ENCODE assay signal across 8 cellular contexts in the genomic region with DNA sequence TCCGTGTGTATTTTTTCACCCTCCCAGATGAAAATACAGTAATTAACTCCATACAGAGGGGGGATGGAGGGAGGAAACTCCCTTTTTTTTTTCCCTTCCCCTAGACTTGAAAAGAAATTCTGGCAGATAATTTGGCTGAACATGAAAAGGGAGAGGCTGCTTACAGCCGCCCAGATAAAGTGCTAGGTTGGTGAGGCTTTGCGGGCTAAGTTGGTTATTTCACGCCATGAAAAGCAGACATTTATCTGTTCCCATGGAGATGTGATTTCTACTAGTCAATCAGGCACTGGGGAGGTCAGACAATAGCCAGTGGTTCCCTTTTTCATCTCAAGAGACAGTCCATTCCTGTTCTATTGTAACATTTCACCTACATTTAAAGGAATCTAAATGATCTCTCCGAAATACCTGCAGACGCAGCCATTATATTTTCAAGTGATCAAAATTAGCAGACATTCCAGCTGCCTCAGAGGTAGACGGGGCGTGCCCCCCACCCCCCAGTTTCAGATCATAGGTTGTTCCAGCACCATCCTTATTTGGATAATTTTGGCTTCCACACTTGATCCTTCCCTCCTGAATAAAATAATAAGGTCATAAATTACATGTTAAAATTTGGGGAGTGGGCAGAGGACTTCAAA.
DNase-seq lines count a peak whose midpoint lies in the region; TF ChIP-seq lines count a peak whose summit lies in the region.

No MANE protein-coding gene starts in this region.

- H3K9me3 ChIP-seq in spleen = no peaks in the 10 kb centered on the region

- peaks cover 33 to 75% (median 60%) of the 10 kb centered on the region in 6 donors for H3K4me1 ChIP-seq in spleen

- H3K27me3 ChIP-seq in spleen (replicated peaks in 1 of 7) = no peaks in the 10 kb centered on the region

- no peak overlapping the region for H3K4me3 ChIP-seq in fibroblast of villous mesenchyme (ENCODE audit: low read depth, low read length)
- peak overlapping the region in 1 of 8 donors; percentile 25 for H3K4me3 ChIP-seq in spleen

- H3K36me3 ChIP-seq in spleen = no peaks in the 10 kb centered on the region

- peak; percentile 70 for DNase-seq in NCI-H2107 treated with DMSO at 0.1 percent for 48 hours (lab: John Stamatoyannopoulos, UW; ENCODE audit: unreplicated experiment)
- no peak for DNase-seq in NCI-H2107 (lab: John Stamatoyannopoulos, UW)
- DNase-seq in RPMI7951 (ENCODE audit: low read depth) = peak; percentile 69
- peak; percentile 13 for DNase-seq in fibroblast of villous mesenchyme (ENCODE audit: low read depth)
- no peak for DNase-seq in spleen
- DNase-seq in cortex of kidney (lab: John Stamatoyannopoulos, UW) = no peak
- DNase-seq in NCI-H345 treated with DMSO at 0.1 percent for 48 hours (lab: John Stamatoyannopoulos, UW; ENCODE audit: unreplicated experiment) = no peak
- no peak for DNase-seq in HEK293T (ENCODE audit: extremely low spot score)

- no peak for TF ChIP-seq POLR2A in spleen (IDR thresholded peaks at IDR 0.05)

- intact Hi-C loops in spleen (cut with DNase I; ENCODE audit: low total_unique reads) = no loop called here

- peak overlapping the region; percentile 28 to 87 (median 80) for H3K27ac ChIP-seq in spleen

- TF ChIP-seq CTCF in fibroblast of villous mesenchyme (IDR thresholded peaks at IDR 0.05; ENCODE audit: insufficient read depth, low read depth, low read length) (no peak), spleen (IDR thresholded peaks at IDR 0.05 in 8 of 11, conservative IDR thresholded peaks at IDR 0.05 in 3 of 11) (no peak)

- 60 to 76% (median 65%) methylated on average over 8 of the region's 8 CpGs for WGBS in spleen, 5 donors

- POLR2A ChIA-PET in HEK293T (lab: Yijun Ruan, JAX) = interaction anchor here (1.1 to 1.7 kb wide), 5 partner anchors 8 to 146 kb away, joined by 3 to 8 read pairs (median 4); partner anchors contain the start of gene ZNF217

- CTCF ChIA-PET in HEK293T (lab: Yijun Ruan, JAX) = no interaction called here

TF ChIP-seq in HEK293T, 16 proteins besides CTCF, POLR2A, EP300 and RAD21:
- TF ChIP-seq FOXA1 (IDR thresholded peaks at IDR 0.05) (no peak), SP1 (IDR thresholded peaks at IDR 0.05) (no peak), HDGF (IDR thresholded peaks at IDR 0.05; ENCODE audit: borderline replicate concordance) (no peak), FOXM1 (IDR thresholded peaks at IDR 0.05; ENCODE audit: borderline replicate concordance) (no peak), L3MBTL2 (conservative IDR thresholded peaks at IDR 0.05) (no peak), BHLHE40 (IDR thresholded peaks at IDR 0.05; ENCODE audit: borderline replicate concordance) (no peak), TARDBP (IDR thresholded peaks at IDR 0.05) (no peak)

Comparison
In these comparisons a context has a peak if more than half of its experiments do, and no peak if none do; other contexts are left out.
1. DNase-seq: peak in NCI-H2107 treated with DMSO at 0.1 percent for 48 hours (single experiment), RPMI7951 (single experiment) and fibroblast of villous mesenchyme (single experiment); none in NCI-H2107 (single experiment), spleen (single experiment), cortex of kidney (single experiment), NCI-H345 treated with DMSO at 0.1 percent for 48 hours (single experiment) and HEK293T (single experiment).